Comparison of ENCODE assay signal across 8 cellular contexts in genomic region chr1:1777950-1778826, GRCh38. TPM values are rescaled to one million over a fixed set of nuclear protein-coding genes. Genes with fewer than 3 reads are reported as not detected.
DNase-seq lines count a peak whose midpoint lies in the region; ATAC-seq and TF ChIP-seq lines count a peak whose summit lies in the region.

Gene NADK, minus strand, starts transcription at chr1:1778470. Its CDS starts 13,064 bp downstream, at chr1:1765406.

- peak; percentile 66 for TF ChIP-seq POLR2A in GM15510 (IDR thresholded peaks at IDR 0.05; ENCODE audit: borderline replicate concordance, extremely low read depth, insufficient read length)

- peak within 1 kb of the TSS; percentile 94 for H3K18ac ChIP-seq in mesendoderm (ENCODE audit: low read length)

- no peak within 1 kb of the TSS for H2BK15ac ChIP-seq in mesendoderm (replicated peaks; ENCODE audit: low read depth)

- no peaks in the 10 kb centered on the region for H3K36me3 ChIP-seq in effector memory CD4-positive, alpha-beta T cell (ENCODE audit: control insufficient read depth, insufficient read depth, low read length)
- H3K36me3 ChIP-seq in mesendoderm (ENCODE audit: control insufficient read depth, insufficient read depth, low read length), result no peaks in the 10 kb centered on the region

- peak within 1 kb of the TSS; percentile 56 for H3K4me3 ChIP-seq in effector memory CD4-positive, alpha-beta T cell (ENCODE audit: insufficient read depth, low read depth, low read length, poor library complexity, severe bottlenecking)
- H3K4me3 ChIP-seq in mesendoderm (ENCODE audit: low read length), result peak within 1 kb of the TSS; percentile 77

- peak within 1 kb of the TSS; percentile 48 for H3K23ac ChIP-seq in mesendoderm (ENCODE audit: low read length)

- DNase-seq in 8988T, result peak; percentile 78
- peak; percentile 54 to 87 for DNase-seq in NCI-H446 (lab: John Stamatoyannopoulos, UW)
- DNase-seq in activated CD8-positive, alpha-beta T cell treated with anti-CD3 and anti-CD28 coated beads for 36 hours, result peak; percentile 58
- peak; percentile 65 to 67 (median 67) for DNase-seq in effector memory CD4-positive, alpha-beta T cell
- peak; percentile 49 for DNase-seq in mesendoderm
- peak; percentile 36 for DNase-seq in stimulated activated CD8-positive, alpha-beta memory T cell treated with anti-CD3 and anti-CD28 coated beads, Interleukin-12 subunit alpha, Interleukin-12 subunit beta, amount 100 ng/mL, for 24 hours (ENCODE audit: extremely low read depth)

- H3K4me3 Mint-ChIP-seq in activated CD8-positive, alpha-beta T cell treated with anti-CD3 and anti-CD28 coated beads for 36 hours, result peak within 1 kb of the TSS; percentile 91

- no peaks in the 10 kb centered on the region for H3K27me3 Mint-ChIP-seq in activated CD8-positive, alpha-beta T cell treated with anti-CD3 and anti-CD28 coated beads for 36 hours

- H2AK5ac ChIP-seq in mesendoderm (ENCODE audit: low read length), result no peak within 1 kb of the TSS

- CTCF ChIA-PET in activated CD8-positive, alpha-beta T cell treated with anti-CD3 and anti-CD28 coated beads for 36 hours (lab: Charles Lee), result no interaction called here

- peak within 1 kb of the TSS; percentile 57 for H2BK5ac ChIP-seq in mesendoderm (ENCODE audit: low read length)

- H3K4me2 ChIP-seq in mesendoderm (ENCODE audit: low read length), result peak within 1 kb of the TSS; percentile 90

- POLR2A ChIA-PET in activated CD8-positive, alpha-beta T cell treated with anti-CD3 and anti-CD28 coated beads for 36 hours (lab: Charles Lee), result interaction anchor here (1.2 kb wide), 1 partner anchor 21 kb away, joined by 3 read pairs; no protein-coding TSS in a partner anchor

- H3K27me3 ChIP-seq in effector memory CD4-positive, alpha-beta T cell (replicated peaks; ENCODE audit: control insufficient read depth, insufficient read depth, low read length, poor library complexity, severe bottlenecking), result no peaks in the 10 kb centered on the region
- H3K27me3 ChIP-seq in mesendoderm (ENCODE audit: insufficient read depth, low read length, poor library complexity), result no peaks in the 10 kb centered on the region

- no peak for TF ChIP-seq CTCF in activated CD8-positive, alpha-beta T cell treated with anti-CD3 and anti-CD28 coated beads for 36 hours (IDR thresholded peaks at IDR 0.05)

- H3K79me2 ChIP-seq in mesendoderm (ENCODE audit: control insufficient read depth, insufficient read depth, low read length), result peaks cover 36% of the 10 kb centered on the region

- peaks cover 8% of the 10 kb centered on the region for H3K79me1 ChIP-seq in mesendoderm (ENCODE audit: low read length)

- peak within 1 kb of the TSS; percentile 97 for H3K9ac ChIP-seq in mesendoderm (ENCODE audit: low read length)

- peaks cover 16% of the 10 kb centered on the region for H3K36me3 Mint-ChIP-seq in activated CD8-positive, alpha-beta T cell treated with anti-CD3 and anti-CD28 coated beads for 36 hours (ENCODE audit: low read depth)

- no peak within 1 kb of the TSS for H4K8ac ChIP-seq in mesendoderm (ENCODE audit: low read depth, low read length)

- intact Hi-C loops in activated CD8-positive, alpha-beta T cell treated with anti-CD3 and anti-CD28 coated beads for 36 hours (cut with micrococcal nuclease), result no loop called here

- peak within 1 kb of the TSS; percentile 100 for H3K56ac ChIP-seq in mesendoderm (ENCODE audit: low read length)

- no peaks in the 10 kb centered on the region for H3K9me3 ChIP-seq in effector memory CD4-positive, alpha-beta T cell (ENCODE audit: control insufficient read depth, low read length)

- H3K27ac ChIP-seq in effector memory CD4-positive, alpha-beta T cell (ENCODE audit: insufficient read depth, low read length, poor library complexity, severe bottlenecking), result peak within 1 kb of the TSS; percentile 81
- peak within 1 kb of the TSS; percentile 81 for H3K27ac ChIP-seq in mesendoderm (ENCODE audit: low read depth, low read length)

- peaks cover 61% of the 10 kb centered on the region for H3K4me1 Mint-ChIP-seq in activated CD8-positive, alpha-beta T cell treated with anti-CD3 and anti-CD28 coated beads for 36 hours (ENCODE audit: low read depth)

- no peaks in the 10 kb centered on the region for H3K9me3 Mint-ChIP-seq in activated CD8-positive, alpha-beta T cell treated with anti-CD3 and anti-CD28 coated beads for 36 hours

- peak within 1 kb of the TSS; percentile 89 for H3K4ac ChIP-seq in mesendoderm (ENCODE audit: low read depth, low read length)

- peak; percentile 44 for ATAC-seq in HG02885 (IDR thresholded peaks at IDR 0.05; ENCODE audit: poor library complexity, unreplicated experiment)
- ATAC-seq in activated CD8-positive, alpha-beta T cell treated with anti-CD3 and anti-CD28 coated beads for 36 hours, result peak; percentile 46

- peak within 1 kb of the TSS; percentile 46 for H2BK120ac ChIP-seq in mesendoderm (ENCODE audit: low read depth, low read length)

- H4K5ac ChIP-seq in mesendoderm (ENCODE audit: low read length), result no peak within 1 kb of the TSS

- peaks cover 45% of the 10 kb centered on the region for H3K4me1 ChIP-seq in effector memory CD4-positive, alpha-beta T cell (ENCODE audit: control insufficient read depth, insufficient read depth, low read length, poor library complexity, severe bottlenecking)
- H3K4me1 ChIP-seq in mesendoderm (ENCODE audit: control insufficient read depth, low read depth, low read length), result peaks cover 2% of the 10 kb centered on the region

- peak within 1 kb of the TSS; percentile 89 for H3K27ac Mint-ChIP-seq in activated CD8-positive, alpha-beta T cell treated with anti-CD3 and anti-CD28 coated beads for 36 hours

- no CpG with 5 or more reads among the region's 123 CpGs for WGBS in mesendoderm (ENCODE audit: extremely low coverage, insufficient coverage, low lambda C conversion rate)

RNA-seq across cellular contexts. Expression of gene NADK, which starts in this region (rescaled TPM):
- 10 to 100 TPM; 57.3 to 65.6 TPM for total RNA-seq in activated CD8-positive, alpha-beta T cell treated with anti-CD3 and anti-CD28 coated beads for 36 hours
- polyA plus RNA-seq in mesendoderm (2013, experiment 1 of 2), result 30.6 TPM
- 32.5 TPM for polyA plus RNA-seq in mesendoderm (2013, experiment 2 of 2)

Comparison
In these comparisons a context has a peak if more than half of its experiments do, and no peak if none do; other contexts are left out.
1. Peak in every context shown above with its lines: DNase-seq, ATAC-seq, H3K4me3 ChIP-seq and H3K27ac ChIP-seq.